Comparison of ENCODE assay signal across 8 cellular contexts in the genomic region with DNA sequence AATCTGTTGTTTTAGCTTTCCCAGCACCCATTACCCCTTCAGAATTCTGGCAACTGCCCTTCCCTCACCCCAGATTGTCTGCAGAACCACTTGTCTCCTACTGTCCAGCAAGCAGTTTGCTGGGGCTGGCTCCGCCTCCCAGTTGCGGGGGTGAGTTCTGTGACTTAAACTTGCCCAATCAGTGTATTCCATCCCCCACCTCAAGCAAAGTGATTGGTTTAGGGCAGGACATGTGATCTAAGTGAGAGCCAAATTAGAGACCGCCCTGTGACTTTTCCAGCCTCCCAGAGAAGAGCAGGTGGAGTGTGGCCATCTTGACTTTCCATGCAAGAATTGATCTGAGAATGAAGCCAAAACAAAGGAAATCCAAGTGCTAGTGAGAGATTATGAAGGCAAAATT.
DNase-seq lines count a peak whose midpoint lies in the region; ATAC-seq and TF ChIP-seq lines count a peak whose summit lies in the region.
"Had no signal": no experiment of that assay in that cellular context is flagged by ENCODE, and none has a peak within 500 bp of the region (broad histone marks: within the 10 kb centered on the region; RNA-seq: fewer than 3 reads in every experiment).

No MANE protein-coding gene starts in this region.

- ATAC-seq in stimulated activated effector memory CD8-positive, alpha-beta T cell treated with anti-CD3 and anti-CD28 coated beads, Interleukin-12 subunit alpha, Interleukin-12 subunit beta, amount 100 ng/mL, for 72 hours: no peak
- ATAC-seq in HG03045 (IDR thresholded peaks at IDR 0.05; ENCODE audit: unreplicated experiment) (no peak), HG02588 (IDR thresholded peaks at IDR 0.05; ENCODE audit: unreplicated experiment) (no peak)

- H3K4me3 Mint-ChIP-seq in stimulated activated effector memory CD8-positive, alpha-beta T cell treated with anti-CD3 and anti-CD28 coated beads, Interleukin-12 subunit alpha, Interleukin-12 subunit beta, amount 100 ng/mL, for 72 hours: no peak overlapping the region

- peak overlapping the region; percentile 5; the same call in 1 of the 2 replicates for H3K27ac ChIP-seq in DOHH2 (ENCODE audit: low read depth, low read length)
- H3K27ac ChIP-seq: parathyroid adenoma had no signal

- H3F3A ChIP-seq in DOHH2 (ENCODE audit: control insufficient read depth, insufficient read depth): peaks cover 13% of the 10 kb centered on the region

- H3K27me3 ChIP-seq in DOHH2 (ENCODE audit: control insufficient read depth, low read length): no peaks in the 10 kb centered on the region

- DNase-seq in HuH-7 (ENCODE audit: low spot score) (peak; percentile 53), RKO (ENCODE audit: low spot score) (peak; percentile 47), iris pigment epithelial cell (ENCODE audit: low read depth) (peak; percentile 14)
- no peak for DNase-seq in stimulated activated effector memory CD8-positive, alpha-beta T cell treated with anti-CD3 and anti-CD28 coated beads, Interleukin-12 subunit alpha, Interleukin-12 subunit beta, amount 100 ng/mL, for 72 hours (ENCODE audit: low spot score in 2 of 2)

- H3K9me3 Mint-ChIP-seq in stimulated activated effector memory CD8-positive, alpha-beta T cell treated with anti-CD3 and anti-CD28 coated beads, Interleukin-12 subunit alpha, Interleukin-12 subunit beta, amount 100 ng/mL, for 72 hours: no peaks in the 10 kb centered on the region

- no peaks in the 10 kb centered on the region for H3K36me3 ChIP-seq in DOHH2 (ENCODE audit: control insufficient read depth, low read length)

- no peak for TF ChIP-seq CTCF in DOHH2 (IDR thresholded peaks at IDR 0.05; ENCODE audit: low read depth, low read length, poor library complexity, severe bottlenecking)

- H3K79me2 ChIP-seq in DOHH2 (ENCODE audit: control insufficient read depth, low read length): no peaks in the 10 kb centered on the region
- H3K79me2 ChIP-seq: parathyroid adenoma had no signal

- no peak overlapping the region for H3K4me3 ChIP-seq in DOHH2 (ENCODE audit: low read length)

- no peak overlapping the region for H3K27ac Mint-ChIP-seq in stimulated activated effector memory CD8-positive, alpha-beta T cell treated with anti-CD3 and anti-CD28 coated beads, Interleukin-12 subunit alpha, Interleukin-12 subunit beta, amount 100 ng/mL, for 72 hours

- H4K20me1 ChIP-seq in DOHH2 (ENCODE audit: control insufficient read depth, insufficient read depth, low read depth, low read length): no peaks in the 10 kb centered on the region

- H3K36me3 Mint-ChIP-seq in stimulated activated effector memory CD8-positive, alpha-beta T cell treated with anti-CD3 and anti-CD28 coated beads, Interleukin-12 subunit alpha, Interleukin-12 subunit beta, amount 100 ng/mL, for 72 hours: no peaks in the 10 kb centered on the region

- peak overlapping the region; percentile 17 for H3K4me2 ChIP-seq in DOHH2 (ENCODE audit: low read length)

- peaks cover 56% of the 10 kb centered on the region for H3K4me1 ChIP-seq in DOHH2 (ENCODE audit: control insufficient read depth, low read length)
- H3K4me1 ChIP-seq: parathyroid adenoma had no signal

- no peaks in the 10 kb centered on the region for H3K9me2 ChIP-seq in DOHH2 (replicated peaks; ENCODE audit: control insufficient read depth, low read length)

- H3K4me1 Mint-ChIP-seq in stimulated activated effector memory CD8-positive, alpha-beta T cell treated with anti-CD3 and anti-CD28 coated beads, Interleukin-12 subunit alpha, Interleukin-12 subunit beta, amount 100 ng/mL, for 72 hours: peaks cover 11% of the 10 kb centered on the region

- no peaks in the 10 kb centered on the region for H3K9me3 ChIP-seq in DOHH2 (ENCODE audit: control insufficient read depth, insufficient read depth, low read length)

Comparison
In these comparisons a context has a peak if more than half of its experiments do, and no peak if none do; other contexts are left out.
1. DNase-seq: peak in HuH-7 (single experiment), RKO (single experiment) and iris pigment epithelial cell (single experiment); none in stimulated activated effector memory CD8-positive, alpha-beta T cell treated with anti-CD3 and anti-CD28 coated beads, Interleukin-12 subunit alpha, Interleukin-12 subunit beta, amount 100 ng/mL, for 72 hours (0 of 2).